In genomic region chr10:126455036-126455765, GRCh38 we compare ENCODE assay signal across 20 cellular contexts.
DNase-seq lines count a peak whose midpoint lies in the region; ATAC-seq and TF ChIP-seq lines count a peak whose summit lies in the region.
"Had no signal": no experiment of that assay in that cellular context is flagged by ENCODE, and none has a peak within 500 bp of the region (broad histone marks: within the 10 kb centered on the region; RNA-seq: fewer than 3 reads in every experiment).

No MANE protein-coding gene starts in this region.

- no peaks in the 10 kb centered on the region for H3F3A ChIP-seq in neural progenitor cell (ENCODE audit: low read depth)

- H3K27me3 Mint-ChIP-seq in CD8-positive, alpha-beta T cell (ENCODE audit: low read depth): no peaks in the 10 kb centered on the region
- H3K27me3 Mint-ChIP-seq in neural crest cell (ENCODE audit: low read depth): no peaks in the 10 kb centered on the region
- peaks cover 8% of the 10 kb centered on the region for H3K27me3 Mint-ChIP-seq in neural progenitor cell (ENCODE audit: insufficient read depth, low read depth)

- H3K27ac Mint-ChIP-seq in CD8-positive, alpha-beta T cell: peak overlapping the region; percentile 18
- H3K27ac Mint-ChIP-seq in neural crest cell (ENCODE audit: unreplicated experiment) (peak overlapping the region; percentile 87), neural progenitor cell (no peak overlapping the region)
- H3K27ac Mint-ChIP-seq: CD4-positive, alpha-beta memory T cell; HFFc6 had no signal

- H3K9me3 Mint-ChIP-seq in CD8-positive, alpha-beta T cell: no peaks in the 10 kb centered on the region
- H3K9me3 Mint-ChIP-seq in neural crest cell (peaks cover 5% of the 10 kb centered on the region), neural progenitor cell (no peaks in the 10 kb centered on the region)
- H3K9me3 Mint-ChIP-seq: HFFc6 had no signal

- H3K4me2 ChIP-seq in neural progenitor cell: no peak overlapping the region
- H3K4me2 ChIP-seq: A549 had no signal

- no peak for DNase-seq in CD8-positive, alpha-beta T cell
- DNase-seq in Panc1 (ENCODE audit: low read depth, low spot score) (no peak), islet precursor cell (peak; percentile 19), neural crest cell (ENCODE audit: low read depth, low spot score) (no peak), G401 (ENCODE audit: low spot score) (no peak), neural progenitor cell (ENCODE audit: low spot score) (no peak)
- DNase-seq in activated effector memory CD4-positive, alpha-beta T cell treated with anti-CD3 and anti-CD28 coated beads, Interleukin-2, amount 50 U/mL, for 16 hours: no peak
- DNase-seq: 8988T; ACHN; C1 segment of cervical spinal cord; Caco-2; CD4-positive, alpha-beta memory T cell; DMS153; DND-41; GDM1; GOT3; HFFc6 had no signal

- H3K36me3 Mint-ChIP-seq in CD8-positive, alpha-beta T cell: no peaks in the 10 kb centered on the region
- H3K36me3 Mint-ChIP-seq in neural crest cell (ENCODE audit: low read depth) (peaks cover 3% of the 10 kb centered on the region), neural progenitor cell (no peaks in the 10 kb centered on the region)
- H3K36me3 Mint-ChIP-seq: CD4-positive, alpha-beta memory T cell had no signal

- H3K27me3 ChIP-seq in CD8-positive, alpha-beta T cell (ENCODE audit: insufficient read depth, low read length): no peaks in the 10 kb centered on the region
- H3K27me3 ChIP-seq in Panc1 (ENCODE audit: control insufficient read depth, insufficient read depth, low read length) (no peaks in the 10 kb centered on the region), neural progenitor cell (no peaks in the 10 kb centered on the region)

- H3K4me1 Mint-ChIP-seq in CD8-positive, alpha-beta T cell (ENCODE audit: low read depth): no peaks in the 10 kb centered on the region
- H3K4me1 Mint-ChIP-seq in neural crest cell (no peaks in the 10 kb centered on the region), neural progenitor cell (peaks cover 3% of the 10 kb centered on the region)

- H3K4me3 ChIP-seq in CD8-positive, alpha-beta T cell (ENCODE audit: low read depth, low read length): no peak overlapping the region
- no peak overlapping the region for H3K4me3 ChIP-seq in Panc1 (ENCODE audit: low read depth in 2 of 2, low read length in 2 of 2)
- no peak overlapping the region for H3K4me3 ChIP-seq in neural progenitor cell
- H3K4me3 ChIP-seq: A549, GM12878, HAP-1 had no signal

- H3K79me2 ChIP-seq in neural progenitor cell (ENCODE audit: low read depth): no peaks in the 10 kb centered on the region

- no peak overlapping the region for H3K9ac ChIP-seq in neural progenitor cell

- no peak for TF ChIP-seq CTCF in CD8-positive, alpha-beta T cell (IDR thresholded peaks at IDR 0.05)
- no peak for TF ChIP-seq CTCF in Panc1 (IDR thresholded peaks at IDR 0.05)
- no peak for TF ChIP-seq CTCF in neural crest cell (conservative IDR thresholded peaks at IDR 0.05)
- TF ChIP-seq CTCF in neural progenitor cell (IDR thresholded peaks at IDR 0.05): no peak

- no peak overlapping the region for H3K27ac ChIP-seq in CD8-positive, alpha-beta T cell (ENCODE audit: low read depth, low read length)
- H3K27ac ChIP-seq in Panc1 (ENCODE audit: low read length): peak overlapping the region; percentile 75; the same call in 1 of the 2 replicates
- no peak overlapping the region for H3K27ac ChIP-seq in neural progenitor cell

- ATAC-seq in CD8-positive, alpha-beta T cell: no peak
- no peak for ATAC-seq in Panc1
- ATAC-seq: A549, GM12878 had no signal

- H3K36me3 ChIP-seq in CD8-positive, alpha-beta T cell (ENCODE audit: insufficient read depth, low read length): no peaks in the 10 kb centered on the region
- H3K36me3 ChIP-seq in Panc1 (ENCODE audit: control insufficient read depth, insufficient read depth, low read length) (no peaks in the 10 kb centered on the region), neural progenitor cell (no peaks in the 10 kb centered on the region)
- H3K36me3 ChIP-seq: HAP-1 had no signal

- no peaks in the 10 kb centered on the region for H3K4me1 ChIP-seq in CD8-positive, alpha-beta T cell (ENCODE audit: insufficient read depth, low read length)
- H3K4me1 ChIP-seq in Panc1 (ENCODE audit: control insufficient read depth, insufficient read depth, low read length) (peaks cover 41% of the 10 kb centered on the region), neural progenitor cell (no peaks in the 10 kb centered on the region)
- H3K4me1 ChIP-seq: Caco-2, HAP-1 had no signal

- in situ Hi-C loops in Panc1 (cut with HindIII; ENCODE audit: low pct_unique_long_range_greater_than_20kb, low sequenced_read_pairs): no loop called here
- in situ Hi-C loops in G401 (cut with HindIII; ENCODE audit: low sequenced_read_pairs): no loop called here

- BruUV-seq in Panc1 (replicated peaks; lab: Mats Ljungman, UMichigan): no TSS peak

- H2AFZ ChIP-seq in neural progenitor cell (replicated peaks): no peak overlapping the region

- no peaks in the 10 kb centered on the region for H3K9me3 ChIP-seq in CD8-positive, alpha-beta T cell (ENCODE audit: low read length)
- H3K9me3 ChIP-seq in Panc1 (ENCODE audit: control insufficient read depth, insufficient read depth, low read depth, low read length): no peaks in the 10 kb centered on the region; the same call in 1 of the 2 replicates
- no peaks in the 10 kb centered on the region for H3K9me3 ChIP-seq in neural progenitor cell (ENCODE audit: low read depth)
- H3K9me3 ChIP-seq: A549, Caco-2, HAP-1 had no signal

- POLR2A ChIA-PET in CD8-positive, alpha-beta T cell (lab: Charles Lee): no interaction called here
- POLR2A ChIA-PET in Panc1 (lab: Charles Lee): no interaction called here

- no peaks in the 10 kb centered on the region for H4K20me1 ChIP-seq in neural progenitor cell (ENCODE audit: low read depth)

- H3K4me3 Mint-ChIP-seq in CD8-positive, alpha-beta T cell: no peak overlapping the region
- H3K4me3 Mint-ChIP-seq in neural crest cell (no peak overlapping the region), neural progenitor cell (no peak overlapping the region)
- H3K4me3 Mint-ChIP-seq: CD4-positive, alpha-beta memory T cell; HFFc6 had no signal

- CTCF ChIA-PET in CD8-positive, alpha-beta T cell (lab: Charles Lee): no interaction called here
- CTCF ChIA-PET in Panc1 (lab: Charles Lee): no interaction called here

- intact Hi-C loops in CD8-positive, alpha-beta T cell (cut with DNase I, micrococcal nuclease): no loop called here
- intact Hi-C loops in Panc1 (cut with micrococcal nuclease; ENCODE audit: unreplicated experiment): no loop called here
